1 cellular context compared by ENCODE assay signal in the genomic region with DNA sequence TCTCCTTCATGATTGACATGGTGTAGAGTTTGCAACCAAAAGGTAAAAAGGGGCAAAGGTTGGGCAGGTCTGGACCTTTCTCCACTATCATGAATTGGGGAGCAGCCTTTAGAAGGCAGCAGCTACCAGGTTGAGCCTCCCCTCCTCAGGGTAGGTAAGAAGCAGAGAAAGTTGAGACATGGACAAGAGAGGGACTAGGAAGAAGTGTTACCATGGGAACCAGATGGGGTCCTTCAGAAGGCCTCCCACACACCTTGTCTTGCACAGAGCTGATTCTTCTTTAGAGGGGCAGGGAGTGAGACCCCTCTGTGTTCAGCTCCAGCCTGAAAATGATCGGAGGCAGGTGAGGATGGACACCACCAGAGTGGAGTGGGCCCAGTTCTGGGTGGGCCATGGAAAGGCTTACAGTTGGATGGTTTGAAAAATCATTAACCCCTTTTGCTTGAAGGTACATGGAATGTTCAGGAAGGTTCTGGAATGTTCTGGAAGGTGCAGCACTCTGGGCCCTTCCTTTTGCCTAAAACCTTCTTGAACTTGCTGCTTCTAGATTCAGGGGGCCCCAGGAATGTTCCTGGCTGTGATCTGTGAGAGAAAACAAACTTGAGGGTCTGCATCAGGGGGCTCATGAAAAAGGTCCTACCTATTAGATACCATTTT.
TF ChIP-seq lines count a peak whose summit lies in the region.

No MANE protein-coding gene starts in this region.

TF ChIP-seq in SK-N-SH treated with all-trans-retinoic acid at 6 μM for 48 hours, 23 proteins besides CTCF, POLR2A, EP300 and RAD21 (continued from another document):
- TF ChIP-seq, protein P1, sequence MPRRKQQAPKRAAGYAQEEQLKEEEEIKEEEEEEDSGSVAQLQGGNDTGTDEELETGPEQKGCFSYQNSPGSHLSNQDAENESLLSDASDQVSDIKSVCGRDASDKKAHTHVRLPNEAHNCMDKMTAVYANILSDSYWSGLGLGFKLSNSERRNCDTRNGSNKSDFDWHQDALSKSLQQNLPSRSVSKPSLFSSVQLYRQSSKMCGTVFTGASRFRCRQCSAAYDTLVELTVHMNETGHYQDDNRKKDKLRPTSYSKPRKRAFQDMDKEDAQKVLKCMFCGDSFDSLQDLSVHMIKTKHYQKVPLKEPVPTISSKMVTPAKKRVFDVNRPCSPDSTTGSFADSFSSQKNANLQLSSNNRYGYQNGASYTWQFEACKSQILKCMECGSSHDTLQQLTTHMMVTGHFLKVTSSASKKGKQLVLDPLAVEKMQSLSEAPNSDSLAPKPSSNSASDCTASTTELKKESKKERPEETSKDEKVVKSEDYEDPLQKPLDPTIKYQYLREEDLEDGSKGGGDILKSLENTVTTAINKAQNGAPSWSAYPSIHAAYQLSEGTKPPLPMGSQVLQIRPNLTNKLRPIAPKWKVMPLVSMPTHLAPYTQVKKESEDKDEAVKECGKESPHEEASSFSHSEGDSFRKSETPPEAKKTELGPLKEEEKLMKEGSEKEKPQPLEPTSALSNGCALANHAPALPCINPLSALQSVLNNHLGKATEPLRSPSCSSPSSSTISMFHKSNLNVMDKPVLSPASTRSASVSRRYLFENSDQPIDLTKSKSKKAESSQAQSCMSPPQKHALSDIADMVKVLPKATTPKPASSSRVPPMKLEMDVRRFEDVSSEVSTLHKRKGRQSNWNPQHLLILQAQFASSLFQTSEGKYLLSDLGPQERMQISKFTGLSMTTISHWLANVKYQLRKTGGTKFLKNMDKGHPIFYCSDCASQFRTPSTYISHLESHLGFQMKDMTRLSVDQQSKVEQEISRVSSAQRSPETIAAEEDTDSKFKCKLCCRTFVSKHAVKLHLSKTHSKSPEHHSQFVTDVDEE (CRISPR knock-in tag; IDR thresholded peaks at IDR 0.05) = no peak
- TF ChIP-seq, protein P2, sequence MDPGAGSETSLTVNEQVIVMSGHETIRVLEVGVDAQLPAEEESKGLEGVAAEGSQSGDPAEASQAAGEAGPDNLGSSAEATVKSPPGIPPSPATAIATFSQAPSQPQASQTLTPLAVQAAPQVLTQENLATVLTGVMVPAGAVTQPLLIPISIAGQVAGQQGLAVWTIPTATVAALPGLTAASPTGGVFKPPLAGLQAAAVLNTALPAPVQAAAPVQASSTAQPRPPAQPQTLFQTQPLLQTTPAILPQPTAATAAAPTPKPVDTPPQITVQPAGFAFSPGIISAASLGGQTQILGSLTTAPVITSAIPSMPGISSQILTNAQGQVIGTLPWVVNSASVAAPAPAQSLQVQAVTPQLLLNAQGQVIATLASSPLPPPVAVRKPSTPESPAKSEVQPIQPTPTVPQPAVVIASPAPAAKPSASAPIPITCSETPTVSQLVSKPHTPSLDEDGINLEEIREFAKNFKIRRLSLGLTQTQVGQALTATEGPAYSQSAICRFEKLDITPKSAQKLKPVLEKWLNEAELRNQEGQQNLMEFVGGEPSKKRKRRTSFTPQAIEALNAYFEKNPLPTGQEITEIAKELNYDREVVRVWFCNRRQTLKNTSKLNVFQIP (CRISPR knock-in tag; IDR thresholded peaks at IDR 0.05; ENCODE audit: borderline replicate concordance, low read depth) = no peak
- TF ChIP-seq ISL1 (CRISPR knock-in tag; IDR thresholded peaks at IDR 0.05) = no peak
